Comparison of ENCODE assay signal across 8 cellular contexts in the genomic region with DNA sequence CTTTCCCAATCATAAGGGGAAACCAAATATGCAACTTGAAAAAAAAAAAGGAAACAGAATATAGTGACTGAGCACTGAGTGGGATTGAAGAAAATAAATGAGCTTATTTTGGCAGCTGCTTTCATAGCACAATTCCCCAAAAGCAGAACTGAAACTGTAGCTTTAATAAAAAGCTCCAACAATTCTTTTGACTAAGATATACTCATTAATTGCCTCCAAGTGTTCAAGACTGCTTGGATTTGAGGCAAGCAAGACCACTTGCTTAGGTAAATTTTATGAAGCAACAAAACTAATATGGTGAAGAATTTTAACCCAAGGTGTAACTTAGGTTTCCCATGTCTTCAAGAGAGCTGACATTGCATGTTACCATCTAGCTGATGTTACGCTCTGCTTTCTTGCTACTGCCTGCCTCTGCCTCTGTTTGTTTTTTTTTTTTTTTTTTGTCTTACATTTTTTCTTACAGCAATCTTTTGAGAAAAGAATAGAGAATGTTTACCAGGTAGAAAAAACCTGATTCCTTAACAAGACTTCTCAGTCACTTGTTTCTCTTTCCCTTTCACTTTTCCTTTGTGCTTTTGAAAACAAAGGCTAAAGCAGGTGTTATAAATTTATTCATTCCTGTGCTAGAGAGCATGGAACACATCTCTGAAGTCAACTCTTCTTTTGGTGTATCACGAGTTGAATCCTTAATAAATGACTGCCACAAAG.
DNase-seq lines count a peak whose midpoint lies in the region; ATAC-seq and TF ChIP-seq lines count a peak whose summit lies in the region.

No MANE protein-coding gene starts in this region.

- no peak for TF ChIP-seq POLR2A in esophagus muscularis mucosa (IDR thresholded peaks at IDR 0.05; ENCODE audit: low read depth)

- no peaks in the 10 kb centered on the region for H3K27me3 ChIP-seq in esophagus muscularis mucosa

- no peaks in the 10 kb centered on the region for H3K4me1 ChIP-seq in esophagus muscularis mucosa

- H3K36me3 ChIP-seq in esophagus muscularis mucosa = no peaks in the 10 kb centered on the region

- TF ChIP-seq EP300 in esophagus muscularis mucosa (IDR thresholded peaks at IDR 0.05) = no peak

- no peaks in the 10 kb centered on the region for H3K9me3 ChIP-seq in esophagus muscularis mucosa

- intact Hi-C loops in esophagus muscularis mucosa (cut with DNase I) = no loop called here

- DNase-seq in DMS53 (lab: John Stamatoyannopoulos, UW) (peak; percentile 95), germinal center (ENCODE audit: low spot score) (peak; percentile 19), esophagus muscularis mucosa (ENCODE audit: extremely low spot score) (no peak), epidermal melanocyte (ENCODE audit: insufficient read length, low spot score) (no peak)
- DNase-seq in effector CD8-positive, alpha-beta T cell (lab: John Stamatoyannopoulos, UW) = no peak
- DNase-seq in central memory CD4-positive, alpha-beta T cell = no peak

- H3K27ac ChIP-seq in esophagus muscularis mucosa (replicated peaks in 1 of 4) = no peak overlapping the region

- WGBS in esophagus muscularis mucosa = 56% methylated on average over 2 of the region's 2 CpGs

- no peak for TF ChIP-seq CTCF in esophagus muscularis mucosa (IDR thresholded peaks at IDR 0.05)

- no peak overlapping the region for H3K4me3 ChIP-seq in esophagus muscularis mucosa

- ATAC-seq in GM19468 (IDR thresholded peaks at IDR 0.05; ENCODE audit: extremely low read depth, unreplicated experiment) (peak; percentile 72), HG03520 (IDR thresholded peaks at IDR 0.05; ENCODE audit: unreplicated experiment) (peak; percentile 81)

Comparison
In these comparisons a context has a peak if more than half of its experiments do, and no peak if none do; other contexts are left out.
1. DNase-seq: peak in DMS53 (single experiment) and germinal center (single experiment); none in effector CD8-positive, alpha-beta T cell (single experiment), central memory CD4-positive, alpha-beta T cell (single experiment), esophagus muscularis mucosa (single experiment) and epidermal melanocyte (single experiment).